ENCODE assay signal across 14 cellular contexts in the genomic region with DNA sequence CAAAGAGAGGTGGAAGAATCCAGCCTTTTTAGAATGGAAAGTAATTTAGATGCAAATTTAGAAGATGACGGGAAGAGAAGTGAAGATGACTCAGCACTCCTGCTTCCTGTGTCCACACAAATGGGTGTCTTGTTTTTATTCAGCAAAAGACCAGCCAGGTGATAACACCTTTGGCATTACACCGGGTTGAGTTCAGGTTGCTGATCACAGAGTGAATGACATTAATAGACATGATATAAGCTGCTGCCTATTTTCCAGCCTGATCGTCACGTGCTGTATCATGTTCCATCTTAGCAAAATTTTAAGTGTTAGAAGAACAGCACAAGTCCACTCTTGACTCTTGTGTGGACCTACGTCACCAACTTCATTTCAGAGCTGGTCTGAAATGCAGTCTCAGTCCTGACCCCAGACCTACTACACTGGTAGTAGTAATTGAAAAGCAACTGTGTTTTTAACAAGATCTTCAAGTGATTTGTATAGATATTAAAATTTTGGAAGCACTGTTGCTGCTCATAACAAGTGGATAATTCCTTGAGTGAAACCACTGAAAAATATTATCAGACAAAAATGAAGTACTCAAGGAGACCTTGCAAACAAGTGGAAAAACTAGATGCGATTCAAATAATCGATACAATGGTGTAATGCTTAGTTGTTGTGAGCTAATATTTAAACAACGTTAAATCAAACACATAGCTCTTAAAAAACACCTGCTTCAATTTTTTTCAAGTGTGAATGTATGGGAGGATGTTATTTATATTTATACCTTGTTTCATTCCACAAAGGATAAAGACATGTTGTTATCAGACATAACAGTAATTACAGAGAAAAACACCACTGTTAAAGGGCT.
A peak's percentile ranks its signal among the peaks of the same experiment; 100 is the strongest.
DNase-seq lines count a peak whose midpoint lies in the region; ATAC-seq, FAIRE-seq and TF ChIP-seq lines count a peak whose summit lies in the region.
"Had no signal": no experiment of that assay in that cellular context is flagged by ENCODE, and none has a peak within 500 bp of the region (broad histone marks: within the 10 kb centered on the region; RNA-seq: fewer than 3 reads in every experiment).

No MANE protein-coding gene starts in this region.

- TF ChIP-seq CTCF in H9 (conservative IDR thresholded peaks at IDR 0.05) (no peak), pancreas (IDR thresholded peaks at IDR 0.05) (no peak), omental fat pad (IDR thresholded peaks at IDR 0.05) (no peak)

- H3K9ac ChIP-seq in H9 (ENCODE audit: extremely low read depth, insufficient read length, low read length), result peak overlapping the region; percentile 26
- no peak overlapping the region for H3K9ac ChIP-seq in endocrine pancreas (ENCODE audit: control insufficient read depth, insufficient read depth, low read length)
- H3K9ac ChIP-seq: BLaER1 treated with 17β-estradiol and CSF1 and Interleukin-3, amounts not matched to agents 10 nM and 100 nM had no signal

- no peak overlapping the region for H4K5ac ChIP-seq in H9 (ENCODE audit: insufficient read length, low read depth, low read length)

- H3K4me1 Mint-ChIP-seq in H9, result peaks cover 29 to 57% of the 10 kb centered on the region in 2 experiments

- no peak overlapping the region for H3K56ac ChIP-seq in H9 (ENCODE audit: insufficient read length, low read depth, low read length)

- no peaks in the 10 kb centered on the region for H3K9me3 ChIP-seq in H9 (ENCODE audit: control insufficient read depth, low read depth, low read length)
- no peaks in the 10 kb centered on the region for H3K9me3 ChIP-seq in endocrine pancreas (ENCODE audit: control insufficient read depth, low read length)
- no peaks in the 10 kb centered on the region for H3K9me3 ChIP-seq in pancreas
- H3K9me3 ChIP-seq: BLaER1 treated with 17β-estradiol and CSF1 and Interleukin-3, amounts not matched to agents 10 nM and 100 nM; heart left ventricle had no signal

- no peak overlapping the region for H2BK20ac ChIP-seq in H9 (ENCODE audit: low read depth, low read length, poor library complexity, severe bottlenecking)

- H3K27ac ChIP-seq in H9 (ENCODE audit: insufficient read length, low read depth, low read length), result peak overlapping the region; percentile 32
- H3K27ac ChIP-seq in pancreas, result peak overlapping the region; percentile 19 to 45 (median 44)
- H3K27ac ChIP-seq: BLaER1 treated with 17β-estradiol and CSF1 and Interleukin-3, amounts not matched to agents 10 nM and 100 nM; heart left ventricle had no signal

- H3K27me3 ChIP-seq in H9 (ENCODE audit: insufficient read depth, low read length) (no peaks in the 10 kb centered on the region), endocrine pancreas (ENCODE audit: control insufficient read depth, insufficient read depth, low read length) (no peaks in the 10 kb centered on the region), pancreas (no peaks in the 10 kb centered on the region)
- H3K27me3 ChIP-seq: BLaER1 treated with 17β-estradiol and CSF1 and Interleukin-3, amounts not matched to agents 10 nM and 100 nM; heart left ventricle had no signal

- H3K36me3 ChIP-seq in endocrine pancreas (ENCODE audit: control insufficient read depth, insufficient read depth, low read length), result no peaks in the 10 kb centered on the region
- no peaks in the 10 kb centered on the region for H3K36me3 ChIP-seq in pancreas
- H3K36me3 ChIP-seq: BLaER1 treated with 17β-estradiol and CSF1 and Interleukin-3, amounts not matched to agents 10 nM and 100 nM; heart left ventricle had no signal

- H3K27ac Mint-ChIP-seq in H9, result peak overlapping the region; percentile 5 to 99 (median 34); a peak in 3 of 7 replicates
- H3K27ac Mint-ChIP-seq: activated CD4-positive, alpha-beta T cell treated with anti-CD3 and anti-CD28 coated beads, Interleukin-2, amount 10 ng/mL, durations not matched to agents 24 days and 14 days had no signal

- H2BK120ac ChIP-seq in H9 (ENCODE audit: low read depth, low read length, poor library complexity, severe bottlenecking), result no peak overlapping the region

- DNase-seq in H9 (no peak), NCI-H345 treated with DMSO at 0.1 percent for 48 hours (lab: John Stamatoyannopoulos, UW; ENCODE audit: unreplicated experiment) (peak; percentile 38), pancreas (peak in 1 of 6 donors; percentile 18), omental fat pad (ENCODE audit: low spot score) (no peak), NAMALWA (ENCODE audit: low spot score) (no peak)
- no peak for DNase-seq in central memory CD4-positive, alpha-beta T cell
- DNase-seq: activated CD4-positive, alpha-beta T cell treated with anti-CD3 and anti-CD28 coated beads, Interleukin-2, amount 10 ng/mL, durations not matched to agents 24 days and 14 days; heart left ventricle had no signal

- H3K23me2 ChIP-seq in H9 (ENCODE audit: insufficient read length, low read depth, low read length, poor library complexity, severe bottlenecking), result no peaks in the 10 kb centered on the region

- no peak overlapping the region for H3K4ac ChIP-seq in H9 (ENCODE audit: low read depth, low read length)

- peak overlapping the region; percentile 23 for H3K4me2 ChIP-seq in H9 (ENCODE audit: insufficient read depth, insufficient read length, low read length)

- H3K4me3 ChIP-seq in endocrine pancreas (ENCODE audit: control insufficient read depth, insufficient read depth, low read length), result peak overlapping the region; percentile 11
- H3K4me3 ChIP-seq in pancreas, result no peak overlapping the region
- H3K4me3 ChIP-seq: BLaER1 treated with 17β-estradiol and CSF1 and Interleukin-3, amounts not matched to agents 10 nM and 100 nM; heart left ventricle had no signal

- no peaks in the 10 kb centered on the region; a peak in 1 of 7 replicates for H3K36me3 Mint-ChIP-seq in H9 (ENCODE audit: insufficient read depth in 1 of 3, low read depth in 3 of 3)

- intact Hi-C loops in pancreas (cut with DNase I), result no loop called here

- no peak overlapping the region for H2AFZ ChIP-seq in H9 (ENCODE audit: low read length)

- H4K8ac ChIP-seq in H9 (replicated peaks; ENCODE audit: insufficient read length, low read depth, low read length), result no peak overlapping the region

- H3K9me3 Mint-ChIP-seq in H9, result no peaks in the 10 kb centered on the region; a peak in 1 of 5 replicates
- H3K9me3 Mint-ChIP-seq: activated CD4-positive, alpha-beta T cell treated with anti-CD3 and anti-CD28 coated beads, Interleukin-2, amount 10 ng/mL, durations not matched to agents 24 days and 14 days had no signal

- no peak overlapping the region for H3T11ph ChIP-seq in H9 (ENCODE audit: low read length)

- H2BK5ac ChIP-seq in H9 (ENCODE audit: insufficient read length, low read length), result peak overlapping the region; percentile 47

- no peak overlapping the region for H3K23ac ChIP-seq in H9 (ENCODE audit: insufficient read length, low read depth, low read length)

- no peak for FAIRE-seq in pancreas (lab: Jason Lieb, UNC)
- FAIRE-seq: colon had no signal

- no peak overlapping the region for H4K91ac ChIP-seq in H9 (ENCODE audit: insufficient read length, low read depth, low read length)

- no peaks in the 10 kb centered on the region for H4K20me1 ChIP-seq in H9 (ENCODE audit: control insufficient read depth, insufficient read depth, insufficient read length)
- H4K20me1 ChIP-seq: BLaER1 treated with 17β-estradiol and CSF1 and Interleukin-3, amounts not matched to agents 10 nM and 100 nM had no signal

- peaks cover 16% of the 10 kb centered on the region for H3K4me1 ChIP-seq in H9 (ENCODE audit: insufficient read depth, low read length)
- H3K4me1 ChIP-seq in endocrine pancreas (ENCODE audit: control insufficient read depth, insufficient read depth, low read length), result no peaks in the 10 kb centered on the region
- peaks cover 12 to 25% (median 21%) of the 10 kb centered on the region in 3 donors for H3K4me1 ChIP-seq in pancreas

- no peak overlapping the region for H3K14ac ChIP-seq in H9 (ENCODE audit: insufficient read depth, low read length)

- no peaks in the 10 kb centered on the region for H3K79me1 ChIP-seq in H9 (ENCODE audit: insufficient read depth, low read depth, low read length, poor library complexity, severe bottlenecking)

- WGBS in H9 (ENCODE audit: extremely low coverage, insufficient read length, low lambda C conversion rate), result no CpG with 5 or more reads among the region's 8 CpGs
- WGBS in pancreas, 2 donors, result 20 to 24% methylated on average over 8 of the region's 8 CpGs

- peak overlapping the region; percentile 80 for H3K18ac ChIP-seq in H9 (ENCODE audit: insufficient read length, low read depth, low read length)

- H3K79me2 ChIP-seq in H9 (ENCODE audit: insufficient read depth, low read length), result no peaks in the 10 kb centered on the region

- H2BK12ac ChIP-seq in H9 (ENCODE audit: insufficient read length, low read depth, low read length), result no peak overlapping the region

- no peak overlapping the region for H2AK5ac ChIP-seq in H9 (ENCODE audit: insufficient read length, low read length)

- peak overlapping the region in 1 of 2 experiments; percentile 28; a peak in 1 of 5 replicates for H3K4me3 Mint-ChIP-seq in H9
- H3K4me3 Mint-ChIP-seq: activated CD4-positive, alpha-beta T cell treated with anti-CD3 and anti-CD28 coated beads, Interleukin-2, amount 10 ng/mL, durations not matched to agents 24 days and 14 days had no signal

- no peak overlapping the region for H2BK15ac ChIP-seq in H9 (ENCODE audit: low read depth, low read length)

- peak; percentile 67 to 75 (median 70) for ATAC-seq in pancreas
- no peak for ATAC-seq in omental fat pad (ENCODE audit: low FRiP score)
- ATAC-seq: HCT116, left lobe of liver, Right ventricle myocardium inferior had no signal

- H3K27me3 Mint-ChIP-seq in H9 (ENCODE audit: low read depth), result peaks cover 5% of the 10 kb centered on the region; the same call in 1 of the 2 replicates
